9 cellular contexts compared by ENCODE assay signal in genomic region chr16:30850246-30850645, GRCh38. TPM values are rescaled to one million over a fixed set of nuclear protein-coding genes. Genes with fewer than 3 reads are reported as not detected.
"Had no signal": no experiment of that assay in that cellular context is flagged by ENCODE, and none has a peak within 500 bp of the region (broad histone marks: within the 10 kb centered on the region; RNA-seq: fewer than 3 reads in every experiment).

No MANE protein-coding gene starts in this region.

- H3K4me3 ChIP-seq: K562 had no signal

- H3K27ac ChIP-seq: HL-60 had no signal

- FAIRE-seq: HepG2, K562 had no signal

- ATAC-seq: HepG2, K562 had no signal

- DNase-seq: IMR-90, KBM-7, KG1 had no signal

RNA-seq across cellular contexts. Expression of gene CTF1, which starts 46.2 kb away (rescaled TPM):
- total RNA-seq: HT-29, HT1080 had no signal
- polyA plus RNA-seq: IgD-negative memory B cell had no signal
